ENCODE assay signal across 8 cellular contexts in genomic region chr11:72430743-72431570, GRCh38.
A peak's percentile ranks its signal among the peaks of the same experiment; 100 is the strongest.
DNase-seq lines count a peak whose midpoint lies in the region; ATAC-seq and FAIRE-seq lines count a peak whose summit lies in the region.

No MANE protein-coding gene starts in this region.

- H3K4me3 Mint-ChIP-seq in activated T-cell treated with anti-CD3 and anti-CD28 coated beads, Interleukin-2, amount 50 U/mL, for 24 hours: no peak overlapping the region

- no peaks in the 10 kb centered on the region for H3K9me3 Mint-ChIP-seq in activated T-cell treated with anti-CD3 and anti-CD28 coated beads, Interleukin-2, amount 50 U/mL, for 24 hours

- peak; percentile 90 for FAIRE-seq in GM19239 (lab: Jason Lieb, UNC)

- peaks cover 55% of the 10 kb centered on the region for H3K36me3 Mint-ChIP-seq in activated T-cell treated with anti-CD3 and anti-CD28 coated beads, Interleukin-2, amount 50 U/mL, for 24 hours (ENCODE audit: low read depth)

- peak overlapping the region in 10 of 11 experiments; percentile 73 to 90 (median 79); a peak in 19 of 22 replicates for H3K4me2 ChIP-seq in BLaER1 treated with 17β-estradiol and CSF1 and Interleukin-3, amounts not matched to agents 10 nM and 100 nM

- peak overlapping the region; percentile 27 for H3K27ac Mint-ChIP-seq in activated T-cell treated with anti-CD3 and anti-CD28 coated beads, Interleukin-2, amount 50 U/mL, for 24 hours

- DNase-seq in GM19239 (ENCODE audit: insufficient read length, low spot score) (peak; percentile 44), NCI-H69 (lab: John Stamatoyannopoulos, UW) (peak; percentile 80), fibroblast of the conjunctiva (ENCODE audit: low read depth) (peak; percentile 39), nucleus accumbens (lab: John Stamatoyannopoulos, UW) (peak in 36 of 56 donors; percentile 9 to 60 (median 26))
- peak; percentile 47 for DNase-seq in activated T-cell treated with anti-CD3 and anti-CD28 coated beads, Interleukin-2, amount 50 U/mL, for 24 hours

- peaks cover 0 to 58% (median 41%) of the 10 kb centered on the region in 11 experiments; a peak in 17 of 22 replicates for H4K20me1 ChIP-seq in BLaER1 treated with 17β-estradiol and CSF1 and Interleukin-3, amounts not matched to agents 10 nM and 100 nM

- H3K4me1 Mint-ChIP-seq in activated T-cell treated with anti-CD3 and anti-CD28 coated beads, Interleukin-2, amount 50 U/mL, for 24 hours (ENCODE audit: low read depth): peaks cover 37% of the 10 kb centered on the region

- no peaks in the 10 kb centered on the region for H3K27me3 ChIP-seq in BLaER1 treated with 17β-estradiol and CSF1 and Interleukin-3, amounts not matched to agents 10 nM and 100 nM

- no peaks in the 10 kb centered on the region for H3K27me3 Mint-ChIP-seq in activated T-cell treated with anti-CD3 and anti-CD28 coated beads, Interleukin-2, amount 50 U/mL, for 24 hours

- H3K4me3 ChIP-seq in BLaER1 treated with 17β-estradiol and CSF1 and Interleukin-3, amounts not matched to agents 10 nM and 100 nM: peak overlapping the region in 3 of 10 experiments; percentile 70 to 84 (median 79); a peak in 3 of 20 replicates

- H3K9ac ChIP-seq in BLaER1 treated with 17β-estradiol and CSF1 and Interleukin-3, amounts not matched to agents 10 nM and 100 nM: peak overlapping the region; percentile 20 to 88 (median 50); a peak in 17 of 22 replicates

- peak overlapping the region in 9 of 11 experiments; percentile 19 to 94 (median 89); a peak in 14 of 22 replicates for H3K27ac ChIP-seq in BLaER1 treated with 17β-estradiol and CSF1 and Interleukin-3, amounts not matched to agents 10 nM and 100 nM

- no peaks in the 10 kb centered on the region for H3K9me3 ChIP-seq in BLaER1 treated with 17β-estradiol and CSF1 and Interleukin-3, amounts not matched to agents 10 nM and 100 nM (replicated peaks in 1 of 11)

- peaks cover 61 to 93% (median 75%) of the 10 kb centered on the region in 10 experiments for H3K4me1 ChIP-seq in BLaER1 treated with 17β-estradiol and CSF1 and Interleukin-3, amounts not matched to agents 10 nM and 100 nM

- ATAC-seq in HG02885 (IDR thresholded peaks at IDR 0.05; ENCODE audit: poor library complexity, unreplicated experiment) (no peak), GM21528 (IDR thresholded peaks at IDR 0.05; ENCODE audit: low FRiP score, unreplicated experiment) (no peak)

- peaks cover 36 to 46% (median 39%) of the 10 kb centered on the region in 11 experiments for H3K36me3 ChIP-seq in BLaER1 treated with 17β-estradiol and CSF1 and Interleukin-3, amounts not matched to agents 10 nM and 100 nM

Comparison
In these comparisons a context has a peak if more than half of its experiments do, and no peak if none do; other contexts are left out.
1. DNase-seq: peak in every context shown above with its lines; median percentile 80 in NCI-H69; 47 in activated T-cell treated with anti-CD3 and anti-CD28 coated beads, Interleukin-2, amount 50 U/mL, for 24 hours; 44 in GM19239; 39 in fibroblast of the conjunctiva; 26 in nucleus accumbens.